In genomic region chr4:100828364-100828763, GRCh38 we compare ENCODE assay signal across 24 cellular contexts.
DNase-seq lines count a peak whose midpoint lies in the region; ATAC-seq and TF ChIP-seq lines count a peak whose summit lies in the region.
"Had no signal": no experiment of that assay in that cellular context is flagged by ENCODE, and none has a peak within 500 bp of the region (broad histone marks: within the 10 kb centered on the region; RNA-seq: fewer than 3 reads in every experiment).

No MANE protein-coding gene starts in this region.

- no peaks in the 10 kb centered on the region for H3K36me3 Mint-ChIP-seq in chondrocyte (ENCODE audit: low read depth)
- H3K36me3 Mint-ChIP-seq in activated naive CD8-positive, alpha-beta T cell treated with anti-CD3 and anti-CD28 coated beads, Interleukin-2, amount 50 U/mL, for 24 hours (ENCODE audit: low read depth) = no peaks in the 10 kb centered on the region
- no peaks in the 10 kb centered on the region for H3K36me3 Mint-ChIP-seq in CD4-positive, alpha-beta memory T cell

- TF ChIP-seq CTCF in chondrocyte (IDR thresholded peaks at IDR 0.05) = no peak

- H2AK5ac ChIP-seq in mesendoderm (ENCODE audit: low read length) = no peak overlapping the region

- no peak overlapping the region for H2BK120ac ChIP-seq in mesendoderm (ENCODE audit: low read depth, low read length)

- H3K56ac ChIP-seq in mesendoderm (ENCODE audit: low read length) = no peak overlapping the region

- no peak overlapping the region for H3K23ac ChIP-seq in mesendoderm (ENCODE audit: low read length)

- POLR2A ChIA-PET in CD4-positive, alpha-beta memory T cell (lab: Charles Lee; ENCODE audit: partially characterized antibody) = no interaction called here

- CTCF ChIA-PET in CD4-positive, alpha-beta memory T cell (lab: Charles Lee; ENCODE audit: partially characterized antibody) = no interaction called here

- no peak overlapping the region for H3K9ac ChIP-seq in SK-N-MC (ENCODE audit: insufficient read length)
- H3K9ac ChIP-seq in mesendoderm (ENCODE audit: low read length) = no peak overlapping the region
- H3K9ac ChIP-seq: BLaER1 treated with 17β-estradiol and CSF1 and Interleukin-3, amounts not matched to agents 10 nM and 100 nM had no signal

- H3K4ac ChIP-seq in mesendoderm (ENCODE audit: low read depth, low read length) = no peak overlapping the region

- no peaks in the 10 kb centered on the region for H3K27me3 ChIP-seq in mesendoderm (ENCODE audit: insufficient read depth, low read length, poor library complexity)
- no peaks in the 10 kb centered on the region for H3K27me3 ChIP-seq in CD4-positive, alpha-beta memory T cell (ENCODE audit: insufficient read depth, low read length)
- H3K27me3 ChIP-seq: BLaER1 treated with 17β-estradiol and CSF1 and Interleukin-3, amounts not matched to agents 10 nM and 100 nM had no signal

- H3K4me3 Mint-ChIP-seq in chondrocyte (ENCODE audit: unreplicated experiment) = no peak overlapping the region
- no peak overlapping the region for H3K4me3 Mint-ChIP-seq in activated naive CD8-positive, alpha-beta T cell treated with anti-CD3 and anti-CD28 coated beads, Interleukin-2, amount 50 U/mL, for 24 hours
- H3K4me3 Mint-ChIP-seq in CD4-positive, alpha-beta memory T cell = no peak overlapping the region
- H3K4me3 Mint-ChIP-seq: B cell; CD4-positive, alpha-beta T cell; CD8-positive, alpha-beta memory T cell had no signal

- intact Hi-C loops in CD4-positive, alpha-beta memory T cell (cut with micrococcal nuclease) = no loop called here

- ATAC-seq in activated naive CD8-positive, alpha-beta T cell treated with anti-CD3 and anti-CD28 coated beads, Interleukin-2, amount 50 U/mL, for 24 hours = no peak
- ATAC-seq in GM19035 (IDR thresholded peaks at IDR 0.05; ENCODE audit: unreplicated experiment) = no peak
- ATAC-seq: A549, GM12878 had no signal

- peak overlapping the region; percentile 23 for H3K27ac Mint-ChIP-seq in chondrocyte (ENCODE audit: unreplicated experiment)
- no peak overlapping the region for H3K27ac Mint-ChIP-seq in activated naive CD8-positive, alpha-beta T cell treated with anti-CD3 and anti-CD28 coated beads, Interleukin-2, amount 50 U/mL, for 24 hours
- no peak overlapping the region for H3K27ac Mint-ChIP-seq in CD4-positive, alpha-beta memory T cell
- H3K27ac Mint-ChIP-seq: B cell; CD4-positive, alpha-beta T cell; CD8-positive, alpha-beta memory T cell had no signal

- H3K27ac ChIP-seq in SK-N-MC = no peak overlapping the region
- no peak overlapping the region for H3K27ac ChIP-seq in mesendoderm (ENCODE audit: low read depth, low read length)
- no peak overlapping the region for H3K27ac ChIP-seq in CD4-positive, alpha-beta memory T cell (ENCODE audit: low read depth, low read length)
- H3K27ac ChIP-seq: 22Rv1; A549; BLaER1 treated with 17β-estradiol and CSF1 and Interleukin-3, amounts not matched to agents 10 nM and 100 nM; C4-2B had no signal

- no peak overlapping the region for H3K4me3 ChIP-seq in SK-N-MC
- H3K4me3 ChIP-seq in mesendoderm (ENCODE audit: low read length) = no peak overlapping the region
- no peak overlapping the region for H3K4me3 ChIP-seq in CD4-positive, alpha-beta memory T cell (ENCODE audit: low read length in 2 of 2)
- H3K4me3 ChIP-seq: A549; BLaER1 treated with 17β-estradiol and CSF1 and Interleukin-3, amounts not matched to agents 10 nM and 100 nM; GM12878 had no signal

- no peaks in the 10 kb centered on the region for H3K79me2 ChIP-seq in mesendoderm (ENCODE audit: control insufficient read depth, insufficient read depth, low read length)

- H3K79me1 ChIP-seq in mesendoderm (ENCODE audit: low read length) = no peaks in the 10 kb centered on the region

- DNase-seq in SK-N-MC (ENCODE audit: low read depth, low spot score) (peak; percentile 90), chondrocyte (ENCODE audit: low spot score) (no peak), foreskin melanocyte (peak; percentile 11), mesendoderm (peak; percentile 11), SIG-M5 treated with dmso at 0.1 percent for 504 hours (lab: John Stamatoyannopoulos, UW; ENCODE audit: unreplicated experiment) (no peak)
- no peak for DNase-seq in activated naive CD8-positive, alpha-beta T cell treated with anti-CD3 and anti-CD28 coated beads, Interleukin-2, amount 50 U/mL, for 24 hours
- no peak for DNase-seq in CD4-positive, alpha-beta memory T cell
- DNase-seq: CD4-positive, alpha-beta T cell; CD8-positive, alpha-beta memory T cell; COR-L47; DMS 273 treated with DMSO at 0.1 percent for 48 hours; DMS153; DMS53; DMS79; DND-41; EL; GDM1 had no signal

- H2BK5ac ChIP-seq in mesendoderm (ENCODE audit: low read length) = no peak overlapping the region

- no peak overlapping the region for H3K18ac ChIP-seq in mesendoderm (ENCODE audit: low read length)

- no peak overlapping the region for H4K8ac ChIP-seq in mesendoderm (ENCODE audit: low read depth, low read length)

- peaks cover 23% of the 10 kb centered on the region for H3K4me1 Mint-ChIP-seq in chondrocyte (ENCODE audit: low read depth)
- H3K4me1 Mint-ChIP-seq in activated naive CD8-positive, alpha-beta T cell treated with anti-CD3 and anti-CD28 coated beads, Interleukin-2, amount 50 U/mL, for 24 hours = peaks cover 5% of the 10 kb centered on the region
- H3K4me1 Mint-ChIP-seq in CD4-positive, alpha-beta memory T cell = peaks cover 0 to 2% (median 0%) of the 10 kb centered on the region in 4 donors
- H3K4me1 Mint-ChIP-seq: B cell; CD8-positive, alpha-beta memory T cell had no signal

- peaks cover 1% of the 10 kb centered on the region for H3K4me1 ChIP-seq in mesendoderm (ENCODE audit: control insufficient read depth, low read depth, low read length)
- no peaks in the 10 kb centered on the region for H3K4me1 ChIP-seq in CD4-positive, alpha-beta memory T cell (ENCODE audit: insufficient read depth, low read length)

- no peaks in the 10 kb centered on the region for H3K9me3 ChIP-seq in SK-N-MC (ENCODE audit: low read depth, low read length)
- H3K9me3 ChIP-seq in CD4-positive, alpha-beta memory T cell (ENCODE audit: control insufficient read depth in 1 of 2, low read length in 2 of 2) = no peaks in the 10 kb centered on the region
- H3K9me3 ChIP-seq: A549 had no signal

- no peaks in the 10 kb centered on the region for H3K27me3 Mint-ChIP-seq in chondrocyte (ENCODE audit: low read depth)
- H3K27me3 Mint-ChIP-seq in activated naive CD8-positive, alpha-beta T cell treated with anti-CD3 and anti-CD28 coated beads, Interleukin-2, amount 50 U/mL, for 24 hours = no peaks in the 10 kb centered on the region
- no peaks in the 10 kb centered on the region for H3K27me3 Mint-ChIP-seq in CD4-positive, alpha-beta memory T cell
- H3K27me3 Mint-ChIP-seq: B cell had no signal

- no peaks in the 10 kb centered on the region for H3K36me3 ChIP-seq in SK-N-MC (ENCODE audit: insufficient read depth, low read length)
- H3K36me3 ChIP-seq in mesendoderm (ENCODE audit: control insufficient read depth, insufficient read depth, low read length) = no peaks in the 10 kb centered on the region
- H3K36me3 ChIP-seq in CD4-positive, alpha-beta memory T cell (ENCODE audit: insufficient read depth, low read length) = no peaks in the 10 kb centered on the region
- H3K36me3 ChIP-seq: BLaER1 treated with 17β-estradiol and CSF1 and Interleukin-3, amounts not matched to agents 10 nM and 100 nM had no signal

- no CpG with 5 or more reads among the region's 3 CpGs for WGBS in mesendoderm (ENCODE audit: extremely low coverage, insufficient coverage, low lambda C conversion rate)

- no peaks in the 10 kb centered on the region for H3K9me3 Mint-ChIP-seq in chondrocyte (ENCODE audit: low read depth)
- peaks cover 8% of the 10 kb centered on the region for H3K9me3 Mint-ChIP-seq in activated naive CD8-positive, alpha-beta T cell treated with anti-CD3 and anti-CD28 coated beads, Interleukin-2, amount 50 U/mL, for 24 hours
- H3K9me3 Mint-ChIP-seq in CD4-positive, alpha-beta memory T cell = peaks cover 4 to 17% (median 7%) of the 10 kb centered on the region in 8 donors
- H3K9me3 Mint-ChIP-seq: CD4-positive, alpha-beta T cell had no signal

- H4K5ac ChIP-seq in mesendoderm (ENCODE audit: low read length) = no peak overlapping the region

- no peak overlapping the region for H2BK15ac ChIP-seq in mesendoderm (replicated peaks; ENCODE audit: low read depth)

- no peak overlapping the region for H3K4me2 ChIP-seq in mesendoderm (ENCODE audit: low read length)
- H3K4me2 ChIP-seq: A549; BLaER1 treated with 17β-estradiol and CSF1 and Interleukin-3, amounts not matched to agents 10 nM and 100 nM had no signal

Comparison
In these comparisons a context has a peak if more than half of its experiments do, and no peak if none do; other contexts are left out.
1. DNase-seq: peak in SK-N-MC (single experiment), foreskin melanocyte (single experiment) and mesendoderm (single experiment); none in chondrocyte (single experiment), activated naive CD8-positive, alpha-beta T cell treated with anti-CD3 and anti-CD28 coated beads, Interleukin-2, amount 50 U/mL, for 24 hours (single experiment), SIG-M5 treated with dmso at 0.1 percent for 504 hours (single experiment) and CD4-positive, alpha-beta memory T cell (0 of 5).